In genomic region chr7:130891254-130892094, GRCh38 we compare ENCODE assay signal across 8 cellular contexts.
DNase-seq lines count a peak whose midpoint lies in the region; ATAC-seq and TF ChIP-seq lines count a peak whose summit lies in the region.

No MANE protein-coding gene starts in this region.

- H3K27ac ChIP-seq in adipose tissue (ENCODE audit: low read depth, low read length) = peak overlapping the region; percentile 68

- peak overlapping the region; percentile 94 for H3K27ac Mint-ChIP-seq in HFFc6
- peak overlapping the region; percentile 86 for H3K27ac Mint-ChIP-seq in stimulated activated effector memory CD8-positive, alpha-beta T cell treated with anti-CD3 and anti-CD28 coated beads, Interleukin-12 subunit alpha, Interleukin-12 subunit beta, amount 100 ng/mL, for 72 hours

- peak; percentile 95 for DNase-seq in HFFc6
- peak; percentile 72 for DNase-seq in left cardiac atrium
- DNase-seq in stimulated activated effector memory CD8-positive, alpha-beta T cell treated with anti-CD3 and anti-CD28 coated beads, Interleukin-12 subunit alpha, Interleukin-12 subunit beta, amount 100 ng/mL, for 72 hours (ENCODE audit: low spot score in 2 of 2) = no peak
- no peak for DNase-seq in stimulated activated CD4-positive, alpha-beta T cell treated with anti-CD3 and anti-CD28 coated beads, Interleukin-2, amount 100 ng/mL, for 48 hours
- DNase-seq in iPS-NIHi11 (ENCODE audit: low spot score) = no peak
- no peak for DNase-seq in NCI-H2171 (lab: John Stamatoyannopoulos, UW)

- H3K9me3 Mint-ChIP-seq in HFFc6 = peaks cover 6% of the 10 kb centered on the region
- no peaks in the 10 kb centered on the region for H3K9me3 Mint-ChIP-seq in stimulated activated effector memory CD8-positive, alpha-beta T cell treated with anti-CD3 and anti-CD28 coated beads, Interleukin-12 subunit alpha, Interleukin-12 subunit beta, amount 100 ng/mL, for 72 hours

- H3K4me3 Mint-ChIP-seq in HFFc6 = peak overlapping the region; percentile 75
- H3K4me3 Mint-ChIP-seq in stimulated activated effector memory CD8-positive, alpha-beta T cell treated with anti-CD3 and anti-CD28 coated beads, Interleukin-12 subunit alpha, Interleukin-12 subunit beta, amount 100 ng/mL, for 72 hours = no peak overlapping the region

- intact Hi-C loops in left cardiac atrium (cut with DNase I) = loop anchor here in 1 of 2 donors (10.0 kb wide), 1 partner anchor 143 kb away; no protein-coding TSS in a partner anchor

- peaks cover 74% of the 10 kb centered on the region for H3K27me3 Mint-ChIP-seq in HFFc6 (ENCODE audit: insufficient read depth)

- H3K36me3 Mint-ChIP-seq in HFFc6 (ENCODE audit: low read depth) = peaks cover 90% of the 10 kb centered on the region
- no peaks in the 10 kb centered on the region for H3K36me3 Mint-ChIP-seq in stimulated activated effector memory CD8-positive, alpha-beta T cell treated with anti-CD3 and anti-CD28 coated beads, Interleukin-12 subunit alpha, Interleukin-12 subunit beta, amount 100 ng/mL, for 72 hours

- peak; percentile 70 to 71 for ATAC-seq in left cardiac atrium
- no peak for ATAC-seq in stimulated activated effector memory CD8-positive, alpha-beta T cell treated with anti-CD3 and anti-CD28 coated beads, Interleukin-12 subunit alpha, Interleukin-12 subunit beta, amount 100 ng/mL, for 72 hours
- no peak for ATAC-seq in GM21381 (IDR thresholded peaks at IDR 0.05; ENCODE audit: unreplicated experiment)

- 45 to 57% (median 55%) methylated on average over 13 of the region's 15 CpGs for WGBS in adipose tissue, 3 donors

- TF ChIP-seq CTCF in HFFc6 (IDR thresholded peaks at IDR 0.05) = no peak

- peaks cover 94% of the 10 kb centered on the region for H3K4me1 Mint-ChIP-seq in HFFc6 (ENCODE audit: low read depth)
- H3K4me1 Mint-ChIP-seq in stimulated activated effector memory CD8-positive, alpha-beta T cell treated with anti-CD3 and anti-CD28 coated beads, Interleukin-12 subunit alpha, Interleukin-12 subunit beta, amount 100 ng/mL, for 72 hours = peaks cover 80% of the 10 kb centered on the region

Comparison
In these comparisons a context has a peak if more than half of its experiments do, and no peak if none do; other contexts are left out.
1. DNase-seq: peak in HFFc6 (single experiment) and left cardiac atrium (single experiment); none in stimulated activated effector memory CD8-positive, alpha-beta T cell treated with anti-CD3 and anti-CD28 coated beads, Interleukin-12 subunit alpha, Interleukin-12 subunit beta, amount 100 ng/mL, for 72 hours (0 of 2), stimulated activated CD4-positive, alpha-beta T cell treated with anti-CD3 and anti-CD28 coated beads, Interleukin-2, amount 100 ng/mL, for 48 hours (0 of 2), iPS-NIHi11 (single experiment) and NCI-H2171 (single experiment).
2. ATAC-seq: peak in left cardiac atrium (2 of 2); none in stimulated activated effector memory CD8-positive, alpha-beta T cell treated with anti-CD3 and anti-CD28 coated beads, Interleukin-12 subunit alpha, Interleukin-12 subunit beta, amount 100 ng/mL, for 72 hours (single experiment) and GM21381 (single experiment).